27 cellular contexts compared by ENCODE assay signal in genomic region chr12:64810831-64811230, GRCh38. TPM values are rescaled to one million over a fixed set of nuclear protein-coding genes. Genes with fewer than 3 reads are reported as not detected.
A peak's percentile ranks its signal among the peaks of the same experiment; 100 is the strongest.
DNase-seq lines count a peak whose midpoint lies in the region; ATAC-seq and TF ChIP-seq lines count a peak whose summit lies in the region.
"Had no signal": no experiment of that assay in that cellular context is flagged by ENCODE, and none has a peak within 500 bp of the region (broad histone marks: within the 10 kb centered on the region; RNA-seq: fewer than 3 reads in every experiment).

No MANE protein-coding gene starts in this region.

- H3K36me3 Mint-ChIP-seq in Calu3 (ENCODE audit: insufficient read depth, unreplicated experiment) (peaks cover 13% of the 10 kb centered on the region), endodermal cell (ENCODE audit: low read depth) (no peaks in the 10 kb centered on the region)
- no peaks in the 10 kb centered on the region for H3K36me3 Mint-ChIP-seq in activated CD8-positive, alpha-beta memory T cell treated with anti-CD3 and anti-CD28 coated beads, Interleukin-2, amount 10 ng/mL, durations not matched to agents 7 days and 5 days
- H3K36me3 Mint-ChIP-seq: IgD-negative memory B cell; naive thymus-derived CD4-positive, alpha-beta T cell; stimulated activated naive B cell treated with anti-CD40 and anti-IgM and Interleukin-4, amounts not matched to agents 10 μg/mL and 1 μg/mL and 100 μg/mL, for 72 hours had no signal

- H3K27ac Mint-ChIP-seq in Calu3 (ENCODE audit: unreplicated experiment) (no peak overlapping the region), endodermal cell (no peak overlapping the region)
- no peak overlapping the region for H3K27ac Mint-ChIP-seq in activated CD8-positive, alpha-beta memory T cell treated with anti-CD3 and anti-CD28 coated beads, Interleukin-2, amount 10 ng/mL, durations not matched to agents 7 days and 5 days
- H3K27ac Mint-ChIP-seq: activated CD4-positive, alpha-beta T cell treated with anti-CD3 and anti-CD28 coated beads for 36 hours; activated naive CD4-positive, alpha-beta T cell treated with anti-CD3 and anti-CD28 coated beads for 36 hours; memory B cell; naive thymus-derived CD4-positive, alpha-beta T cell; stimulated activated naive B cell treated with anti-CD40 and anti-IgM and Interleukin-4, amounts not matched to agents 10 μg/mL and 1 μg/mL and 100 μg/mL, for 72 hours had no signal

- H3K4me3 Mint-ChIP-seq in Calu3 (ENCODE audit: low read depth, unreplicated experiment), result no peak overlapping the region
- no peak overlapping the region for H3K4me3 Mint-ChIP-seq in endodermal cell
- no peak overlapping the region for H3K4me3 Mint-ChIP-seq in activated CD8-positive, alpha-beta memory T cell treated with anti-CD3 and anti-CD28 coated beads, Interleukin-2, amount 10 ng/mL, durations not matched to agents 7 days and 5 days
- H3K4me3 Mint-ChIP-seq: activated CD4-positive, alpha-beta T cell treated with anti-CD3 and anti-CD28 coated beads for 36 hours; activated naive CD4-positive, alpha-beta T cell treated with anti-CD3 and anti-CD28 coated beads for 36 hours; IgD-negative memory B cell; memory B cell; naive thymus-derived CD4-positive, alpha-beta T cell; stimulated activated naive B cell treated with anti-CD40 and anti-IgM and Interleukin-4, amounts not matched to agents 10 μg/mL and 1 μg/mL and 100 μg/mL, for 72 hours had no signal

- no TSS peak for BruUV-seq in Calu3 (replicated peaks; lab: Mats Ljungman, UMichigan)

- H3K36me3 ChIP-seq in endodermal cell (ENCODE audit: control insufficient read depth, insufficient read depth, low read length) (no peaks in the 10 kb centered on the region), heart left ventricle (no peaks in the 10 kb centered on the region)
- H3K36me3 ChIP-seq: HAP-1, spleen had no signal

- peaks cover 42% of the 10 kb centered on the region for H3K4me1 Mint-ChIP-seq in Calu3 (ENCODE audit: low read depth, unreplicated experiment)
- H3K4me1 Mint-ChIP-seq in endodermal cell, result no peaks in the 10 kb centered on the region
- peaks cover 4% of the 10 kb centered on the region for H3K4me1 Mint-ChIP-seq in activated CD8-positive, alpha-beta memory T cell treated with anti-CD3 and anti-CD28 coated beads, Interleukin-2, amount 10 ng/mL, durations not matched to agents 7 days and 5 days

- H3K9ac ChIP-seq in endodermal cell (ENCODE audit: extremely low read depth, low read length, poor library complexity, severe bottlenecking), result no peak overlapping the region

- intact Hi-C loops in Calu3 (cut with micrococcal nuclease; ENCODE audit: unreplicated experiment) (no loop called here), heart left ventricle (cut with DNase I) (no loop called here)

- no peak for TF ChIP-seq POLR2A in heart left ventricle (IDR thresholded peaks at IDR 0.05)

- CTCF ChIA-PET in Calu3 (lab: Charles Lee), result interaction anchor here (0.7 to 1.4 kb wide), 3 partner anchors 9 to 14 kb away, joined by 3 to 10 read pairs (median 8); no protein-coding TSS in a partner anchor
- CTCF ChIA-PET in activated CD8-positive, alpha-beta memory T cell treated with anti-CD3 and anti-CD28 coated beads, Interleukin-2, amount 10 ng/mL, durations not matched to agents 7 days and 5 days (lab: Charles Lee), result no interaction called here

- 76 to 100% methylated on average over 1 of the region's 1 CpG for WGBS in endodermal cell (ENCODE audit: insufficient coverage in 1 of 2, insufficient read length in 1 of 2), 2 experiments
- 83 to 92% (median 87%) methylated on average over 1 of the region's 1 CpG for WGBS in heart left ventricle, 4 donors

- H3K27me3 Mint-ChIP-seq in Calu3 (ENCODE audit: unreplicated experiment) (no peaks in the 10 kb centered on the region), endodermal cell (ENCODE audit: insufficient read depth) (no peaks in the 10 kb centered on the region)
- peaks cover 51% of the 10 kb centered on the region for H3K27me3 Mint-ChIP-seq in activated CD8-positive, alpha-beta memory T cell treated with anti-CD3 and anti-CD28 coated beads, Interleukin-2, amount 10 ng/mL, durations not matched to agents 7 days and 5 days

- H3K27ac ChIP-seq in endodermal cell (ENCODE audit: low read depth, low read length) (no peak overlapping the region), heart left ventricle (no peak overlapping the region)
- H3K27ac ChIP-seq: spleen had no signal

- H3K27me3 ChIP-seq in endodermal cell (ENCODE audit: control insufficient read depth, insufficient read depth, low read length, poor library complexity, severe bottlenecking) (no peaks in the 10 kb centered on the region), heart left ventricle (no peaks in the 10 kb centered on the region)
- H3K27me3 ChIP-seq: spleen had no signal

- ATAC-seq in omental fat pad (ENCODE audit: low FRiP score) (peak; percentile 70), HG03469 (IDR thresholded peaks at IDR 0.05; ENCODE audit: unreplicated experiment) (no peak), heart left ventricle (no peak), GM21515 (IDR thresholded peaks at IDR 0.05; ENCODE audit: unreplicated experiment) (no peak)
- ATAC-seq in activated CD8-positive, alpha-beta memory T cell treated with anti-CD3 and anti-CD28 coated beads, Interleukin-2, amount 10 ng/mL, durations not matched to agents 7 days and 5 days, result no peak
- ATAC-seq: activated CD4-positive, alpha-beta T cell treated with anti-CD3 and anti-CD28 coated beads for 36 hours; naive thymus-derived CD4-positive, alpha-beta T cell; SK-N-SH treated with all-trans-retinoic acid at 6 μM for 48 hours; stimulated activated naive B cell treated with anti-CD40 and anti-IgM and Interleukin-4, amounts not matched to agents 10 μg/mL and 1 μg/mL and 100 μg/mL, for 72 hours had no signal

- H3K4me1 ChIP-seq in endodermal cell (ENCODE audit: control insufficient read depth, insufficient read depth, low read length) (no peaks in the 10 kb centered on the region), heart left ventricle (peaks cover 0 to 6% (median 0%) of the 10 kb centered on the region in 12 donors)
- H3K4me1 ChIP-seq: HAP-1, spleen had no signal

- H3K9me3 Mint-ChIP-seq in Calu3 (ENCODE audit: low read depth, unreplicated experiment) (no peaks in the 10 kb centered on the region), endodermal cell (no peaks in the 10 kb centered on the region)
- H3K9me3 Mint-ChIP-seq in activated CD8-positive, alpha-beta memory T cell treated with anti-CD3 and anti-CD28 coated beads, Interleukin-2, amount 10 ng/mL, durations not matched to agents 7 days and 5 days (ENCODE audit: low read depth), result peaks cover 3% of the 10 kb centered on the region
- H3K9me3 Mint-ChIP-seq: activated naive CD4-positive, alpha-beta T cell treated with anti-CD3 and anti-CD28 coated beads for 36 hours; memory B cell had no signal

- H3K4me3 ChIP-seq in endodermal cell (ENCODE audit: low read length) (peak overlapping the region; percentile 15), heart left ventricle (no peak overlapping the region)
- H3K4me3 ChIP-seq: HAP-1, spleen had no signal

- DNase-seq in Calu3 (peak; percentile 29), M059J (ENCODE audit: low read depth) (peak; percentile 50), endodermal cell (no peak), omental fat pad (ENCODE audit: low spot score) (no peak), heart left ventricle (no peak)
- no peak for DNase-seq in activated CD8-positive, alpha-beta memory T cell treated with anti-CD3 and anti-CD28 coated beads, Interleukin-2, amount 10 ng/mL, durations not matched to agents 7 days and 5 days
- DNase-seq: activated CD4-positive, alpha-beta T cell treated with anti-CD3 and anti-CD28 coated beads for 36 hours; activated naive CD4-positive, alpha-beta T cell treated with anti-CD3 and anti-CD28 coated beads for 36 hours; activated T-cell treated with anti-CD3 and anti-CD28 coated beads, Interleukin-2, amount 50 U/mL, for 48 hours; amniotic stem cell; C1 segment of cervical spinal cord; effector memory CD4-positive, alpha-beta T cell; naive thymus-derived CD4-positive, alpha-beta T cell; NCI-H1694; NCI-H524; occipital lobe; retina; spleen; stimulated activated CD4-positive, alpha-beta T cell treated with anti-CD3 and anti-CD28 coated beads, Interleukin-4, amount 100 ng/mL, for 1 hour; stimulated activated naive B cell treated with anti-CD40 and anti-IgM and Interleukin-4, amounts not matched to agents 10 μg/mL and 1 μg/mL and 100 μg/mL, for 72 hours had no signal

- TF ChIP-seq CTCF in Calu3 (IDR thresholded peaks at IDR 0.05; ENCODE audit: unreplicated experiment) (no peak), endodermal cell (conservative IDR thresholded peaks at IDR 0.05) (no peak), omental fat pad (IDR thresholded peaks at IDR 0.05) (no peak), heart left ventricle (IDR thresholded peaks at IDR 0.05) (no peak)

- H3K9me3 ChIP-seq in endodermal cell (ENCODE audit: control insufficient read depth, low read length) (no peaks in the 10 kb centered on the region), heart left ventricle (no peaks in the 10 kb centered on the region)
- H3K9me3 ChIP-seq: HAP-1, spleen had no signal

RNA-seq across cellular contexts. Expression of gene TBC1D30, which starts 13.6 kb away (rescaled TPM):
- total RNA-seq in Calu3 (2022) (21.4 and 29.4 TPM in 2 replicates), endodermal cell (1 to 10 TPM; 1.7 to 1.9 TPM), omental fat pad (10 to 100 TPM in 2 of 4 donors, 1 to 10 TPM in 2; 2.6 to 20.9 (median 9.3) TPM), heart left ventricle (1 to 10 TPM in 3 of 9 donors, under 1 TPM in 6; 0.37 to 2.9 (median 0.67) TPM)
- total RNA-seq in M059J (2014; rRNA removed; shearing (Covaris generic)), result 0.52 and 3.2 TPM in 2 replicates
- polyA plus RNA-seq in endodermal cell (2013, experiment 1 of 2), result 1.9 TPM
- polyA plus RNA-seq in endodermal cell (2013, experiment 2 of 2), result 2.2 TPM
- polyA plus RNA-seq in heart left ventricle, result 1 to 10 TPM in 1 of 2 donors, under 1 TPM in 1; 0.15 to 1.1 TPM
- total RNA-seq in activated CD8-positive, alpha-beta memory T cell treated with anti-CD3 and anti-CD28 coated beads, Interleukin-2, amount 10 ng/mL, durations not matched to agents 7 days and 5 days, result under 1 TPM; 0.26 to 0.47 TPM
- total RNA-seq: RPMI7951 had no signal
- polyA plus RNA-seq: IgD-negative memory B cell had no signal

RNA-seq across cellular contexts. Expression of gene GNS, which starts 51.6 kb away (rescaled TPM):
- 85.1 and 93.5 TPM in 2 replicates for total RNA-seq in Calu3 (2022)
- total RNA-seq in M059J (2014; rRNA removed; shearing (Covaris generic)), result 152 and 210 TPM in 2 replicates
- 10 to 100 TPM; 46.4 to 48.1 TPM for total RNA-seq in endodermal cell
- 42.6 TPM for polyA plus RNA-seq in endodermal cell (2013, experiment 1 of 2)
- 43.5 TPM for polyA plus RNA-seq in endodermal cell (2013, experiment 2 of 2)
- 100 to 1,000 TPM; 131 to 204 (median 172) TPM for total RNA-seq in omental fat pad
- 100 to 1,000 TPM in 8 of 9 donors, 10 to 100 TPM in 1; 82.7 to 246 (median 116) TPM for total RNA-seq in heart left ventricle
- polyA plus RNA-seq in heart left ventricle, result 10 to 100 TPM; 22.0 to 82.9 TPM
- total RNA-seq in activated CD8-positive, alpha-beta memory T cell treated with anti-CD3 and anti-CD28 coated beads, Interleukin-2, amount 10 ng/mL, durations not matched to agents 7 days and 5 days, result 10 to 100 TPM; 24.1 to 25.4 TPM

Comparison
In these comparisons a context has a peak if more than half of its experiments do, and no peak if none do; other contexts are left out.
1. DNase-seq: peak in Calu3 (single experiment) and M059J (single experiment); none in endodermal cell (single experiment), omental fat pad (single experiment), heart left ventricle (0 of 5) and activated CD8-positive, alpha-beta memory T cell treated with anti-CD3 and anti-CD28 coated beads, Interleukin-2, amount 10 ng/mL, durations not matched to agents 7 days and 5 days (single experiment).